1 cellular context compared by ENCODE assay signal in genomic region chr3:147398841-147399534, GRCh38.
TF ChIP-seq lines count a peak whose summit lies in the region.

No MANE protein-coding gene starts in this region.

TF ChIP-seq in HepG2, 621 proteins besides CTCF, POLR2A, EP300 and RAD21:
- TF ChIP-seq ZBTB43 (CRISPR knock-in tag; conservative IDR thresholded peaks at IDR 0.05) (no peak), DNMT3B (CRISPR knock-in tag; conservative IDR thresholded peaks at IDR 0.05) (no peak), FOSL2 (CRISPR knock-in tag; IDR thresholded peaks at IDR 0.05) (peak; percentile 73), ZNF12 (CRISPR knock-in tag; IDR thresholded peaks at IDR 0.05) (no peak), CEBPB (IDR thresholded peaks at IDR 0.05; ENCODE audit: borderline replicate concordance, low read depth, low read length) (peak; percentile 30; the same call in 1 of the 2 replicates), CCAR2 (optimal IDR thresholded peaks at IDR 0.05; ENCODE audit: low read depth, low read length) (no peak), ZBTB7B (CRISPR knock-in tag; IDR thresholded peaks at IDR 0.05) (no peak), ZNF629 (CRISPR knock-in tag; conservative IDR thresholded peaks at IDR 0.05) (no peak), RERE (CRISPR knock-in tag; IDR thresholded peaks at IDR 0.05; ENCODE audit: low read depth) (no peak)
- TF ChIP-seq, protein P1, sequence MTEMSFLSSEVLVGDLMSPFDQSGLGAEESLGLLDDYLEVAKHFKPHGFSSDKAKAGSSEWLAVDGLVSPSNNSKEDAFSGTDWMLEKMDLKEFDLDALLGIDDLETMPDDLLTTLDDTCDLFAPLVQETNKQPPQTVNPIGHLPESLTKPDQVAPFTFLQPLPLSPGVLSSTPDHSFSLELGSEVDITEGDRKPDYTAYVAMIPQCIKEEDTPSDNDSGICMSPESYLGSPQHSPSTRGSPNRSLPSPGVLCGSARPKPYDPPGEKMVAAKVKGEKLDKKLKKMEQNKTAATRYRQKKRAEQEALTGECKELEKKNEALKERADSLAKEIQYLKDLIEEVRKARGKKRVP (CRISPR knock-in tag; IDR thresholded peaks at IDR 0.05) = peak in 1 of 2 experiments; percentile 53; a peak in 1 of 4 replicates
- TF ChIP-seq, protein P2, sequence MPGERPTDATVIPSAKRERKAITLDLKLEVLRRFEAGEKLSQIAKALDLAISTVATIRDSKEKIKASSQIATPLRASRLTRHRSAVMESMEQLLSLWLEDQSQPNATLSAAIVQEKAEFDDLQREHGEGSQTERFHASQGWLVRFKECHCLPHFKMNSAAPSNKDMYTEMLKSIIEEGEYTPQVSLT (CRISPR knock-in tag; IDR thresholded peaks at IDR 0.05; ENCODE audit: borderline replicate concordance, low read depth) = no peak
TF ChIP-seq in HepG2: peak in this region for 3.
